Comparison of ENCODE assay signal across 8 cellular contexts in the genomic region with DNA sequence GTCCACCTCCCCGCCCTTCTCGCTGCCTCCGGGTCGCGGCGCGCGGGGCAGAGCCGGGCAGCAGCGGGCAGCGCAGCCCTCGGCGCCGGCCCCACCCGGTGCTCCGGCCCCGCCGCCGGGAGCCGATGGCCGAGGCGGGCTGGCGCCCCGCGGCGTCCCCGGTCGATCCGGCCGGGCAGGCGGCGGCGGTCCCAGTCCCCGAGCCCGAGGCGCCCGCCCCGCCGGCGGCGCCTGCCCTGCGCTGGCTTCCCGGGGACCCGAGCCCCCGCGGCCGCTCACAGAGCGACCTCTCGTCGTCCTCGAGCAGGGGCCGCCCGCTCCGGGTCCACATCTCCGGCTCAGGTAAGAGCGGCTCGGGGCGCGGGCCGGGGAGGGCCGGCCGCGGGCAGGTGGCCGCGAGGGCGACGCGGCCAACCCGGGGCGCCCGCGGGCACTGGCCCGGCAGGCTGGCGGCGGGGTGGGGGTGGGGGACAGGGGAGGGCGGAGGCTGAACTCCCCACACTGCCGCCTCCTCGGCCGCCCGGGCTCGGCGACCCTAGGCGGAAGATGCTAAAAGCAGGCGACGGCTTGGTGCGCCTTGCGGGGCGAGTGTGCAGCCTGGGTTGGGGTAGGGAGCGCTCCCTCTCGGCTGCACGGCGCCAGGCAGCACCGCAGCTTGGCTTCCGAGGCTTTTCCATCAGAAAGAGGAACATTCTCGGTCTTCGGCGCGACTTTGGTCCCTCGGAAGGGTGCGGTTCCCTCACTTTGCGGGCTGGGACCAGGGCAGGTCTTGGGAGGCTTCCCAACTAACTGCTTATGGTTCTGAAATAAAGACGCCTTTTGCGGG. TPM values are rescaled to one million over a fixed set of nuclear protein-coding genes. Genes with fewer than 3 reads are reported as not detected.
DNase-seq lines count a peak whose midpoint lies in the region; ATAC-seq and TF ChIP-seq lines count a peak whose summit lies in the region.

No MANE protein-coding gene starts in this region.

- H3K27me3 ChIP-seq in PC-3 (ENCODE audit: low read length), result no peaks in the 10 kb centered on the region
- no peaks in the 10 kb centered on the region for H3K27me3 ChIP-seq in fibroblast of lung (ENCODE audit: control insufficient read depth, insufficient read depth, low read length)

- H3K9me3 ChIP-seq in PC-3 (ENCODE audit: low read length), result no peaks in the 10 kb centered on the region
- H3K9me3 ChIP-seq in fibroblast of lung (ENCODE audit: control insufficient read depth, insufficient read depth, low read depth, low read length), result no peaks in the 10 kb centered on the region

- DNase-seq in AG09319 (ENCODE audit: extremely low read depth, low read depth) (no peak), PC-3 (peak; percentile 56), activated T-helper 1 cell treated with Interleukin-2 at 50 U/mL for 16 hours (ENCODE audit: low read depth) (peak; percentile 43), fibroblast of lung (ENCODE audit: low read depth in 2 of 2) (peak; percentile 54 to 61), naive B cell (peak; percentile 49), stromal cell of bone marrow (ENCODE audit: low read depth) (peak; percentile 38)

- H3K9me2 ChIP-seq in PC-3 (replicated peaks; ENCODE audit: low read length), result no peaks in the 10 kb centered on the region

- peak; percentile 51 for ATAC-seq in GM19025 (IDR thresholded peaks at IDR 0.05; ENCODE audit: low read depth, unreplicated experiment)
- ATAC-seq in HG03280 (IDR thresholded peaks at IDR 0.05; ENCODE audit: unreplicated experiment), result peak; percentile 46
- ATAC-seq in PC-3, result peak; percentile 70
- peak; percentile 72 to 73 for ATAC-seq in naive B cell (ENCODE audit: low read depth in 2 of 2)

- TF ChIP-seq CTCF in AG09319 (IDR thresholded peaks at IDR 0.05; ENCODE audit: low read depth, low read length) (peak; percentile 59), PC-3 (conservative IDR thresholded peaks at IDR 0.05; ENCODE audit: low read depth, low read length) (no peak; the same call in 1 of the 2 replicates), fibroblast of lung (conservative IDR thresholded peaks at IDR 0.05 in 1 of 2, IDR thresholded peaks at IDR 0.05 in 1 of 2; ENCODE audit: low read depth in 1 of 2, low read length in 2 of 2) (peak; percentile 51 to 57)

- H3K4me1 Mint-ChIP-seq in naive B cell, result peaks cover 16 to 35% (median 23%) of the 10 kb centered on the region in 3 donors

- H3K9me3 Mint-ChIP-seq in naive B cell, result no peaks in the 10 kb centered on the region

- H3K79me2 ChIP-seq in PC-3 (ENCODE audit: low read length) (peaks cover 14% of the 10 kb centered on the region; the same call in 1 of the 2 replicates), fibroblast of lung (ENCODE audit: control insufficient read depth, insufficient read depth, low read length) (no peaks in the 10 kb centered on the region)

- peak overlapping the region; percentile 72 to 91 (median 86) for H3K4me3 Mint-ChIP-seq in naive B cell

- H3K36me3 Mint-ChIP-seq in naive B cell, result no peaks in the 10 kb centered on the region

- POLR2A ChIA-PET in PC-3 (lab: Charles Lee; ENCODE audit: unreplicated experiment), result no interaction called here

- H4K20me1 ChIP-seq in PC-3 (ENCODE audit: low read length) (no peaks in the 10 kb centered on the region), fibroblast of lung (ENCODE audit: control insufficient read depth, extremely low read depth, insufficient read depth, low read length) (no peaks in the 10 kb centered on the region)

- peak overlapping the region; percentile 93 for H3K4me2 ChIP-seq in PC-3 (ENCODE audit: low read length)
- peak overlapping the region; percentile 83 for H3K4me2 ChIP-seq in fibroblast of lung (ENCODE audit: extremely low read depth, insufficient read depth, low read length)

- CTCF ChIA-PET in PC-3 (lab: Charles Lee), result no interaction called here

- intact Hi-C loops in PC-3 (cut with micrococcal nuclease), result no loop called here

- no TSS peak for BruUV-seq in PC-3 (replicated peaks; lab: Mats Ljungman, UMichigan)

- peaks cover 7% of the 10 kb centered on the region; the same call in 1 of the 2 replicates for H3K4me1 ChIP-seq in PC-3 (ENCODE audit: insufficient read depth, low read length)
- peaks cover 2% of the 10 kb centered on the region for H3K4me1 ChIP-seq in fibroblast of lung (ENCODE audit: control insufficient read depth, extremely low read depth, insufficient read depth, low read length)

- H3F3A ChIP-seq in PC-3 (ENCODE audit: low read length, unreplicated experiment), result no peaks in the 10 kb centered on the region

- peak overlapping the region; percentile 1; the same call in 1 of the 2 replicates for H3K9ac ChIP-seq in PC-3 (ENCODE audit: low read length)
- peak overlapping the region; percentile 63 for H3K9ac ChIP-seq in fibroblast of lung (ENCODE audit: insufficient read depth, low read length)

- H2AFZ ChIP-seq in PC-3 (ENCODE audit: low read length) (peak overlapping the region; percentile 95), fibroblast of lung (ENCODE audit: low read length) (peak overlapping the region; percentile 79)

- H3K36me3 ChIP-seq in PC-3 (ENCODE audit: low read depth, low read length), result no peaks in the 10 kb centered on the region
- no peaks in the 10 kb centered on the region for H3K36me3 ChIP-seq in fibroblast of lung (ENCODE audit: control insufficient read depth, insufficient read depth, low read length)

- peak overlapping the region in 5 of 6 donors; percentile 22 to 69 (median 59) for H3K27ac Mint-ChIP-seq in naive B cell

- H3K4me3 ChIP-seq in PC-3 (ENCODE audit: low read length) (peak overlapping the region; percentile 84), fibroblast of lung (replicated peaks in 1 of 4; ENCODE audit: control extremely low read depth in 1 of 4, insufficient read depth in 1 of 4, low read depth in 3 of 4, low read length in 4 of 4) (peak overlapping the region; percentile 44 to 72 (median 68))

- no peaks in the 10 kb centered on the region for H3K27me3 Mint-ChIP-seq in naive B cell

- H3K27ac ChIP-seq in PC-3 (ENCODE audit: low read length), result no peak overlapping the region
- H3K27ac ChIP-seq in fibroblast of lung (ENCODE audit: insufficient read depth, low read length), result peak overlapping the region; percentile 65

RNA-seq across cellular contexts. Expression of a gene that starts 25.6 kb away (rescaled TPM):
- total RNA-seq in PC-3 (2014; rRNA removed) (49.9 and 52.8 TPM in 2 replicates), fibroblast of lung (53.7 and 60.8 TPM in 2 replicates)
- polyA plus RNA-seq in fibroblast of lung (107 and 123 TPM in 2 replicates), naive B cell (ENCODE audit: low read depth in 6 of 6) (10 to 100 TPM in 5 of 6 donors, 1 to 10 TPM in 1; 9.0 to 17.5 (median 11.2) TPM)
- 86.8 and 115 TPM in 2 replicates for polyA plus RNA-seq in fibroblast of lung (2012)
- polyA minus RNA-seq in fibroblast of lung (ENCODE audit: low replicate concordance), result 16.3 and 21.3 TPM in 2 replicates
